Comparison of ENCODE assay signal across 16 cellular contexts in the genomic region with DNA sequence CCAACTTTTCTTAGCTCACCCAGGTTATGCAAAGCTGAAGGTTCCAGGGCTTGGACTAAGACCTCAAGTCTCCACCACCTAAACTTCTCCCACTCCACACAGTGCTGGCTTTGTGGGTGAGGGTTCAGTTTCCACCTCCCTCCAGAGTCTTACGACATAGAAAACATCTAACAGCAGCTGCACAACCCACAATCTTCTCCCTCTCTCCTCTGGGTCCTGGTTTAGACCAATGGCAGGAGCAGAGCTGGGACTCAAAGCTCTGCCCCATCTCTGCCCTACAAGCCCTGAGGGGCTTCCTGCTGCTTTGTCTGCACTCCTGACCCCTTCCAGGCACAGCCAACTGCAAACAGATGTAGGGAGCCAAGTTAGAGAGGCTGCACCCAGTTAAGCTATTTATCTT. TPM values are rescaled to one million over a fixed set of nuclear protein-coding genes. Genes with fewer than 3 reads are reported as not detected.
DNase-seq lines count a peak whose midpoint lies in the region; ATAC-seq lines count a peak whose summit lies in the region.
"Had no signal": no experiment of that assay in that cellular context is flagged by ENCODE, and none has a peak within 500 bp of the region (broad histone marks: within the 10 kb centered on the region; RNA-seq: fewer than 3 reads in every experiment).

No MANE protein-coding gene starts in this region.

- H3K36me3 ChIP-seq in SK-N-MC (ENCODE audit: insufficient read depth, low read length) (peaks cover 77% of the 10 kb centered on the region; the same call in 1 of the 2 replicates), mesenchymal stem cell (ENCODE audit: control insufficient read depth in 1 of 2, insufficient read depth in 2 of 2, low read depth in 1 of 2, low read length in 2 of 2) (peaks cover 75 to 92% of the 10 kb centered on the region in 2 experiments), aorta (ENCODE audit: control insufficient read depth in 1 of 2, insufficient read depth in 2 of 2, low read length in 1 of 2) (peaks cover 0 to 11% of the 10 kb centered on the region in 2 donors)

- H3K4me3 ChIP-seq in SK-N-MC (no peak overlapping the region), mesenchymal stem cell (ENCODE audit: insufficient read depth in 1 of 2, low read depth in 1 of 2, low read length in 2 of 2) (no peak overlapping the region), aorta (ENCODE audit: low read length in 2 of 2) (no peak overlapping the region)
- H3K4me3 ChIP-seq: psoas muscle had no signal

- no peak overlapping the region for H2AFZ ChIP-seq in mesenchymal stem cell (ENCODE audit: low read depth, low read length)

- intact Hi-C loops in aorta (cut with DNase I), result no loop called here

- H3K4me2 ChIP-seq in mesenchymal stem cell (ENCODE audit: low read length, poor library complexity, severe bottlenecking), result no peak overlapping the region

- H3K9ac ChIP-seq in SK-N-MC (ENCODE audit: insufficient read length) (no peak overlapping the region), mesenchymal stem cell (ENCODE audit: low read length) (no peak overlapping the region)

- no peak overlapping the region for H3K18ac ChIP-seq in mesenchymal stem cell (ENCODE audit: low read depth in 1 of 2, low read length in 2 of 2)

- H3K27ac ChIP-seq in SK-N-MC, result peak overlapping the region; percentile 36; the same call in 1 of the 2 replicates
- peak overlapping the region; percentile 17 for H3K27ac ChIP-seq in mesenchymal stem cell (ENCODE audit: low read length, poor library complexity, severe bottlenecking)
- H3K27ac ChIP-seq in aorta (ENCODE audit: low read depth in 1 of 2, low read length in 2 of 2), result no peak overlapping the region
- H3K27ac ChIP-seq: psoas muscle had no signal

- no peak overlapping the region for H4K8ac ChIP-seq in mesenchymal stem cell (ENCODE audit: low read length)

- peaks cover 23% of the 10 kb centered on the region for H3K4me1 ChIP-seq in mesenchymal stem cell (ENCODE audit: control insufficient read depth, insufficient read depth, low read depth, low read length)
- no peaks in the 10 kb centered on the region for H3K4me1 ChIP-seq in aorta (ENCODE audit: control insufficient read depth in 1 of 2, insufficient read depth in 2 of 2, low read length in 2 of 2)
- H3K4me1 ChIP-seq: psoas muscle had no signal

- DNase-seq in AML-193 (lab: John Stamatoyannopoulos, UW) (peak; percentile 34 to 45), EL (peak; percentile 38), SK-N-MC (ENCODE audit: low read depth, low spot score) (no peak), mesenchymal stem cell (no peak), aorta (no peak), NCI-H345 (lab: John Stamatoyannopoulos, UW) (no peak), T-helper 9 cell (no peak)
- DNase-seq: activated gamma-delta T cell; effector CD8-positive, alpha-beta T cell; KBM-7; NCI-H2227 treated with DMSO at 0.1 percent for 48 hours; psoas muscle had no signal

- peak overlapping the region; percentile 24 for H2AK5ac ChIP-seq in mesenchymal stem cell (ENCODE audit: low read length, severe bottlenecking)

- no peak overlapping the region for H3K23ac ChIP-seq in mesenchymal stem cell (ENCODE audit: low read length in 2 of 2)

- WGBS in mesenchymal stem cell, result 100% methylated on average over 1 of the region's 1 CpG
- 79 to 88% methylated on average over 1 of the region's 1 CpG for WGBS in aorta, 2 donors

- no peak overlapping the region for H2BK5ac ChIP-seq in mesenchymal stem cell (ENCODE audit: low read depth, low read length, poor library complexity, severe bottlenecking)

- no peak for ATAC-seq in aorta (ENCODE audit: low FRiP score)
- no peak for ATAC-seq in GM21723 (IDR thresholded peaks at IDR 0.05; ENCODE audit: unreplicated experiment)
- ATAC-seq: left lobe of liver, psoas muscle, SK-N-SH treated with all-trans-retinoic acid at 6 μM for 48 hours had no signal

- H2BK15ac ChIP-seq in mesenchymal stem cell (ENCODE audit: low read depth, poor library complexity, severe bottlenecking), result no peak overlapping the region

- peaks cover 4% of the 10 kb centered on the region for H3K79me1 ChIP-seq in mesenchymal stem cell (replicated peaks; ENCODE audit: low read length, poor library complexity, severe bottlenecking)

- H3K27me3 ChIP-seq in mesenchymal stem cell (ENCODE audit: control insufficient read depth in 1 of 2, insufficient read depth in 1 of 2, low read length in 2 of 2), result no peaks in the 10 kb centered on the region
- no peaks in the 10 kb centered on the region for H3K27me3 ChIP-seq in aorta (ENCODE audit: control insufficient read depth in 1 of 2, insufficient read depth in 2 of 2, low read length in 1 of 2)

- no peak overlapping the region for H3K4ac ChIP-seq in mesenchymal stem cell (ENCODE audit: low read depth in 1 of 2, low read length in 2 of 2)

- no peak overlapping the region for H3K14ac ChIP-seq in mesenchymal stem cell (ENCODE audit: low read length in 2 of 2)

- H2BK120ac ChIP-seq in mesenchymal stem cell (ENCODE audit: low read depth, low read length), result no peak overlapping the region

- no peak overlapping the region for H2BK12ac ChIP-seq in mesenchymal stem cell (ENCODE audit: low read length in 2 of 2)

- H3K9me3 ChIP-seq in SK-N-MC (ENCODE audit: low read depth, low read length) (no peaks in the 10 kb centered on the region), mesenchymal stem cell (ENCODE audit: control insufficient read depth, low read length) (no peaks in the 10 kb centered on the region), aorta (ENCODE audit: control insufficient read depth, low read length) (no peaks in the 10 kb centered on the region)
- H3K9me3 ChIP-seq: psoas muscle had no signal

- H4K91ac ChIP-seq in mesenchymal stem cell (ENCODE audit: low read length), result no peak overlapping the region

RNA-seq across cellular contexts. Expression of a gene that starts 16.0 kb away (rescaled TPM):
- not detected for polyA plus RNA-seq in mesenchymal stem cell (2013, experiment 1 of 2)
- polyA plus RNA-seq in mesenchymal stem cell (2013, experiment 2 of 2), result not detected
- total RNA-seq in aorta, result not detected
- not detected for polyA plus RNA-seq in aorta
- total RNA-seq: left lobe of liver, psoas muscle, subcutaneous adipose tissue had no signal
- polyA plus RNA-seq: psoas muscle had no signal

RNA-seq across cellular contexts. Expression of a gene that starts 22.9 kb away (rescaled TPM):
- polyA plus RNA-seq in mesenchymal stem cell (2013, experiment 1 of 2), result 20.5 TPM
- polyA plus RNA-seq in mesenchymal stem cell (2013, experiment 2 of 2), result 19.8 TPM
- 10 to 100 TPM; 29.2 to 50.6 TPM for total RNA-seq in aorta
- 10 to 100 TPM; 14.9 to 31.1 TPM for polyA plus RNA-seq in aorta

RNA-seq across cellular contexts. Expression of a gene that starts 48.9 kb away (rescaled TPM):
- 0.04 TPM for polyA plus RNA-seq in mesenchymal stem cell (2013, experiment 1 of 2)
- 0.08 TPM for polyA plus RNA-seq in mesenchymal stem cell (2013, experiment 2 of 2)
- 1 to 10 TPM; 4.1 to 4.3 TPM for total RNA-seq in aorta
- polyA plus RNA-seq in aorta, result 1 to 10 TPM; 1.5 to 8.6 TPM

Comparison
In these comparisons a context has a peak if more than half of its experiments do, and no peak if none do; other contexts are left out.
1. DNase-seq: peak in AML-193 (2 of 2) and EL (single experiment); none in SK-N-MC (single experiment), mesenchymal stem cell (single experiment), aorta (0 of 2), NCI-H345 (single experiment) and T-helper 9 cell (single experiment).
2. H3K27ac ChIP-seq: peak in SK-N-MC (single experiment) and mesenchymal stem cell (single experiment); none in aorta (0 of 2).